In genomic region chr20:23125159-23125558, GRCh38 we compare ENCODE assay signal across 14 cellular contexts. TPM values are rescaled to one million over a fixed set of nuclear protein-coding genes. Genes with fewer than 3 reads are reported as not detected.
DNase-seq lines count a peak whose midpoint lies in the region; ATAC-seq and TF ChIP-seq lines count a peak whose summit lies in the region.
"Had no signal": no experiment of that assay in that cellular context is flagged by ENCODE, and none has a peak within 500 bp of the region (broad histone marks: within the 10 kb centered on the region; RNA-seq: fewer than 3 reads in every experiment).

No MANE protein-coding gene starts in this region.

- no peak overlapping the region for H3K27ac Mint-ChIP-seq in type B pancreatic cell
- H3K27ac Mint-ChIP-seq: immature natural killer cell had no signal

- TF ChIP-seq CTCF in neutrophil (IDR thresholded peaks at IDR 0.05) = no peak
- TF ChIP-seq CTCF in type B pancreatic cell (conservative IDR thresholded peaks at IDR 0.05) = no peak
- no peak for TF ChIP-seq CTCF in foreskin keratinocyte (conservative IDR thresholded peaks at IDR 0.05)

- H3K4me1 Mint-ChIP-seq in type B pancreatic cell (ENCODE audit: unreplicated experiment) = peaks cover 13% of the 10 kb centered on the region
- H3K4me1 Mint-ChIP-seq: immature natural killer cell had no signal

- no peak overlapping the region for H3K4me3 Mint-ChIP-seq in type B pancreatic cell
- H3K4me3 Mint-ChIP-seq: activated T-cell treated with anti-CD3 and anti-CD28 coated beads, Interleukin-2, amount 50 U/mL, for 4 hours; H9; immature natural killer cell had no signal

- H3K9me3 ChIP-seq in neutrophil = no peaks in the 10 kb centered on the region
- H3K9me3 ChIP-seq: uterus had no signal

- no peaks in the 10 kb centered on the region for H3K9me3 Mint-ChIP-seq in type B pancreatic cell
- H3K9me3 Mint-ChIP-seq: activated T-cell treated with anti-CD3 and anti-CD28 coated beads, Interleukin-2, amount 50 U/mL, for 4 hours; H9; immature natural killer cell had no signal

- DNase-seq in DMS153 treated with DMSO at 0.1 percent for 48 hours (lab: John Stamatoyannopoulos, UW; ENCODE audit: unreplicated experiment) (peak; percentile 42), NCI-H1417 treated with DMSO at 0.1 percent for 48 hours (lab: John Stamatoyannopoulos, UW) (peak; percentile 33), SHP77 (lab: John Stamatoyannopoulos, UW) (peak; percentile 90 to 91), type B pancreatic cell (ENCODE audit: extremely low spot score, unreplicated experiment) (no peak), SKM-1 (lab: John Stamatoyannopoulos, UW; ENCODE audit: unreplicated experiment) (no peak), foreskin keratinocyte (no peak)
- no peak for DNase-seq in activated T-cell treated with anti-CD3 and anti-CD28 coated beads, Interleukin-2, amount 50 U/mL, for 1 hour
- DNase-seq: activated CD4-positive, alpha-beta T cell treated with anti-CD3 and anti-CD28 coated beads for 48 hours; activated T-cell treated with anti-CD3 and anti-CD28 coated beads, Interleukin-2, amount 50 U/mL, for 4 hours; H9; immature natural killer cell; stimulated activated naive CD8-positive, alpha-beta T cell treated with anti-CD3 and anti-CD28 coated beads, Interleukin-15, Interleukin-2, amounts not matched to agents 100 U/mL and 50 U/mL, for 24 hours; uterus had no signal

- H3K36me3 Mint-ChIP-seq in type B pancreatic cell = no peaks in the 10 kb centered on the region
- H3K36me3 Mint-ChIP-seq: immature natural killer cell had no signal

- no peak for ATAC-seq in foreskin keratinocyte
- ATAC-seq: activated T-cell treated with anti-CD3 and anti-CD28 coated beads, Interleukin-2, amount 50 U/mL, for 4 hours; stimulated activated naive CD8-positive, alpha-beta T cell treated with anti-CD3 and anti-CD28 coated beads, Interleukin-15, Interleukin-2, amounts not matched to agents 100 U/mL and 50 U/mL, for 24 hours had no signal

- peak overlapping the region; percentile 16 to 45 for H3K4me3 ChIP-seq in neutrophil (ENCODE audit: low read depth in 1 of 2, low read length in 1 of 2)
- H3K4me3 ChIP-seq: uterus had no signal

- peak overlapping the region; percentile 97 for H3K27ac ChIP-seq in neutrophil
- H3K27ac ChIP-seq in foreskin keratinocyte = no peak overlapping the region
- H3K27ac ChIP-seq: uterus had no signal

- no peaks in the 10 kb centered on the region for H3K36me3 ChIP-seq in neutrophil
- H3K36me3 ChIP-seq: uterus had no signal

- H3K27me3 ChIP-seq in neutrophil (no peaks in the 10 kb centered on the region), foreskin keratinocyte (no peaks in the 10 kb centered on the region)
- H3K27me3 ChIP-seq: uterus had no signal

- peaks cover 59 to 66% of the 10 kb centered on the region in 2 experiments for H3K4me1 ChIP-seq in neutrophil (ENCODE audit: control insufficient read depth in 1 of 2, insufficient read depth in 1 of 2, low read depth in 1 of 2, low read length in 1 of 2)
- H3K4me1 ChIP-seq in foreskin keratinocyte = no peaks in the 10 kb centered on the region
- H3K4me1 ChIP-seq: uterus had no signal

- peaks cover 12% of the 10 kb centered on the region for H3K27me3 Mint-ChIP-seq in type B pancreatic cell

RNA-seq across cellular contexts. Expression of gene CD93, which starts 39.0 kb away (rescaled TPM):
- total RNA-seq in type B pancreatic cell (ENCODE audit: low replicate concordance) = 0.05 TPM in 1 of 2 replicates, not detected in the other
- total RNA-seq in foreskin keratinocyte = not detected in 2 replicates
- not detected in 2 replicates for polyA plus RNA-seq in foreskin keratinocyte
- total RNA-seq: H9 had no signal

Comparison
In these comparisons a context has a peak if more than half of its experiments do, and no peak if none do; other contexts are left out.
1. DNase-seq: peak in DMS153 treated with DMSO at 0.1 percent for 48 hours (single experiment), NCI-H1417 treated with DMSO at 0.1 percent for 48 hours (single experiment) and SHP77 (2 of 2); none in type B pancreatic cell (single experiment), activated T-cell treated with anti-CD3 and anti-CD28 coated beads, Interleukin-2, amount 50 U/mL, for 1 hour (single experiment), SKM-1 (single experiment) and foreskin keratinocyte (0 of 2).